Comparison of ENCODE assay signal across 8 cellular contexts in the genomic region with DNA sequence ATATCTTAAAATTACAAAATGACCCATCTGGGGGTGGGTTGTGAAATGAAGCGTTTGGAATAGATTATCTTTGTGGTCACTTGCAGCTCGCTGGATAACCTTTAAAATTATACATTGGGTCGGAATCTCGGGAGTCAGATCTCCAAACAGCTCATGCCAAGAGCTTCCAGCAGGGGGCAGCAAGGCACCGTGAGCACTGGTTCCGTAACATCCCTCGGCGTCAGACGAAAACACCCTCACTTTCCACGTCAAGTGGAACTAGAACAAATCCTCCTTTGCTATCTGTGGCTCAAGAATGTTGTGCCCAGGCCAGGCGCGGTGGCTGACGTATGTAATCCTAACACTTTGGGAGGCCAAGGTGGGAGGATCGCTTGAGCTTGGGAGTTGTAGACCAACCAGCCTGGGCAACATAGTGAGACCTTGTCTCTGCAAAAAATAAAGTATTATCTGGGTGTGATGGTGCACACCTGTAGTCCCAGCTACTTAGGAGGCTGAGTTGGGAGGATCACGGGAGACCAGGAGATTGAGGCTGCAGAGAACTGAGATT. TPM values are rescaled to one million over a fixed set of nuclear protein-coding genes. Genes with fewer than 3 reads are reported as not detected.
DNase-seq lines count a peak whose midpoint lies in the region; ATAC-seq and TF ChIP-seq lines count a peak whose summit lies in the region.

No MANE protein-coding gene starts in this region.

- no peaks in the 10 kb centered on the region for H3K27me3 ChIP-seq in neutrophil

- H3K27ac ChIP-seq in RWPE1: no peak overlapping the region
- H3K27ac ChIP-seq in neutrophil: no peak overlapping the region

- CTCF ChIA-PET in RWPE1 (lab: Yijun Ruan, JAX): interaction anchor here (0.5 to 4.6 kb wide), 24 partner anchors 9 to 1881 kb away, joined by 3 to 61 read pairs (median 4); no protein-coding TSS in a partner anchor

- H3K4me1 Mint-ChIP-seq in stimulated activated naive CD8-positive, alpha-beta T cell treated with anti-CD3 and anti-CD28 coated beads, Interleukin-15, amount 100 ng/mL, for 72 hours: peaks cover 18% of the 10 kb centered on the region

- peaks cover 4% of the 10 kb centered on the region in 2 experiments for H3K4me1 ChIP-seq in neutrophil (ENCODE audit: control insufficient read depth in 1 of 2, insufficient read depth in 1 of 2, low read depth in 1 of 2, low read length in 1 of 2)

- TF ChIP-seq CTCF in GM12801 (IDR thresholded peaks at IDR 0.05; ENCODE audit: extremely low read depth, insufficient read length): peak; percentile 24
- peak; percentile 94 for TF ChIP-seq CTCF in LNCAP (IDR thresholded peaks at IDR 0.05)
- peak; percentile 94 for TF ChIP-seq CTCF in RWPE1 (conservative IDR thresholded peaks at IDR 0.05; ENCODE audit: low read depth)
- peak; percentile 97 for TF ChIP-seq CTCF in fibroblast of the aortic adventitia (IDR thresholded peaks at IDR 0.05; ENCODE audit: insufficient read depth, low read length)
- peak; percentile 68 for TF ChIP-seq CTCF in neutrophil (IDR thresholded peaks at IDR 0.05)

- peaks cover 15% of the 10 kb centered on the region for H3K27me3 Mint-ChIP-seq in stimulated activated naive CD8-positive, alpha-beta T cell treated with anti-CD3 and anti-CD28 coated beads, Interleukin-15, amount 100 ng/mL, for 72 hours

- H3K4me3 ChIP-seq in fibroblast of the aortic adventitia (ENCODE audit: low read depth, low read length) (no peak overlapping the region), neutrophil (ENCODE audit: low read depth in 1 of 2, low read length in 1 of 2) (no peak overlapping the region)

- POLR2A ChIA-PET in RWPE1 (lab: Yijun Ruan, JAX; ENCODE audit: low non-redundant PET): no interaction called here

- peak; percentile 61 for ATAC-seq in stimulated activated naive CD8-positive, alpha-beta T cell treated with anti-CD3 and anti-CD28 coated beads, Interleukin-15, amount 100 ng/mL, for 72 hours

- no peaks in the 10 kb centered on the region for H3K36me3 ChIP-seq in neutrophil

- peak overlapping the region; percentile 70 for H3K4me3 Mint-ChIP-seq in stimulated activated naive CD8-positive, alpha-beta T cell treated with anti-CD3 and anti-CD28 coated beads, Interleukin-15, amount 100 ng/mL, for 72 hours

- H3K9me3 Mint-ChIP-seq in stimulated activated naive CD8-positive, alpha-beta T cell treated with anti-CD3 and anti-CD28 coated beads, Interleukin-15, amount 100 ng/mL, for 72 hours: no peaks in the 10 kb centered on the region

- peak; percentile 63 for DNase-seq in RWPE1 (ENCODE audit: low spot score)
- peak; percentile 51 to 65 for DNase-seq in activated T-helper 1 cell treated with anti-CD3 and anti-CD28 coated beads, Interleukin-2, amount 50 U/mL, for 16 hours (ENCODE audit: low read depth in 1 of 2, low spot score in 1 of 2)
- DNase-seq in fibroblast of the aortic adventitia (ENCODE audit: low read depth): peak; percentile 97
- peak; percentile 66 to 67 for DNase-seq in stimulated activated naive CD8-positive, alpha-beta T cell treated with anti-CD3 and anti-CD28 coated beads, Interleukin-15, amount 100 ng/mL, for 72 hours
- DNase-seq in cortex of kidney (lab: John Stamatoyannopoulos, UW): no peak

- H3K9me3 ChIP-seq in neutrophil: no peaks in the 10 kb centered on the region

- H3K27ac Mint-ChIP-seq in stimulated activated naive CD8-positive, alpha-beta T cell treated with anti-CD3 and anti-CD28 coated beads, Interleukin-15, amount 100 ng/mL, for 72 hours: no peak overlapping the region

RNA-seq across cellular contexts. Expression of gene UMPS, which starts 31.1 kb away (rescaled TPM):
- 28.6 and 83.3 TPM in 2 replicates for total RNA-seq in fibroblast of the aortic adventitia (ENCODE audit: low replicate concordance)

Comparison
In these comparisons a context has a peak if more than half of its experiments do, and no peak if none do; other contexts are left out.
1. CTCF ChIP-seq: peak in every context shown above with its lines; median percentile 97 in fibroblast of the aortic adventitia; 94 in LNCAP; 94 in RWPE1; 68 in neutrophil; 24 in GM12801.